In the genomic region with DNA sequence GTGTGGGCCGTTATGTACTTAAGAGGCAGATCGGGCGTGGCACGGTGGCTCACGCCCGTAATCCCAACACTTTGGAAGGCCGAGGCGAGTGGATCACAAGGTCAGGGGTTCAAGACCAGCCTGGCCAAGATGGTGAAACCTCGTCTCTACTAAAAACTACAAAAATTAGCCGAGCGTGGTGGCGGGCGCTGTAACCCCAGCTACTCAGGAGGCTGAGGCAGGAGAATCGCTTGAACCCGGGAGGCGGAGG, we compare ENCODE assay signal across 4 cellular contexts. TPM values are rescaled to one million over a fixed set of nuclear protein-coding genes. Genes with fewer than 3 reads are reported as not detected.
A peak's percentile ranks its signal among the peaks of the same experiment; 100 is the strongest.
DNase-seq lines count a peak whose midpoint lies in the region; ATAC-seq and TF ChIP-seq lines count a peak whose summit lies in the region.
"Not testable (repeated sequence)": the region's sequence is repeated elsewhere in the genome, so short reads cannot be mapped to it uniquely, and the experiment has no call there.

No MANE protein-coding gene starts in this region.

- not testable (repeated sequence) for DNase-seq in AG10803 (ENCODE audit: low read depth); natural killer cell
- DNase-seq in T-cell, result peak in 1 of 34 experiments; percentile 28

- not testable (repeated sequence) for H3K4me1 ChIP-seq in endocrine pancreas (ENCODE audit: control insufficient read depth, insufficient read depth, low read length)

- H3K4me3 Mint-ChIP-seq in T-cell (peak overlapping the region; percentile 77 to 91 (median 86)), natural killer cell (peak overlapping the region; percentile 90)

- not testable (repeated sequence) for H3K27me3 ChIP-seq in endocrine pancreas (ENCODE audit: control insufficient read depth, insufficient read depth, low read length)

- not testable (repeated sequence) for H3K27me3 Mint-ChIP-seq in T-cell
- peaks cover 0 to 16% of the 10 kb centered on the region in 2 donors for H3K27me3 Mint-ChIP-seq in natural killer cell (ENCODE audit: low read depth in 2 of 2)

- not testable (repeated sequence) for H3K36me3 ChIP-seq in endocrine pancreas (ENCODE audit: control insufficient read depth, insufficient read depth, low read length)

- CTCF ChIA-PET in T-cell (lab: Charles Lee), result interaction anchor here (0.6 to 2.2 kb wide), 15 partner anchors 14 to 614 kb away, joined by 3 to 33 read pairs (median 6); a partner anchor contains a TSS

- intact Hi-C loops in natural killer cell (cut with micrococcal nuclease), result loop anchor here (5.0 kb wide), 2 partner anchors 33 to 48 kb away; a partner anchor contains a TSS

- ATAC-seq in T-cell (replicated peaks in 1 of 4); natural killer cell: not testable (repeated sequence)

- H3K4me1 Mint-ChIP-seq in T-cell (peaks cover 21 to 37% (median 29%) of the 10 kb centered on the region in 3 donors), natural killer cell (peaks cover 15 to 33% of the 10 kb centered on the region in 2 donors)

- H3K4me3 ChIP-seq in AG10803 (ENCODE audit: low read length), result peak overlapping the region; percentile 70
- peak overlapping the region; percentile 48 for H3K4me3 ChIP-seq in endocrine pancreas (ENCODE audit: control insufficient read depth, insufficient read depth, low read length)

- not testable (repeated sequence) for H3K9me3 ChIP-seq in endocrine pancreas (ENCODE audit: control insufficient read depth, low read length)

- not testable (repeated sequence) for H3K9ac ChIP-seq in endocrine pancreas (ENCODE audit: control insufficient read depth, insufficient read depth, low read length)

- peak overlapping the region; percentile 93 to 96 for H3K27ac Mint-ChIP-seq in T-cell
- peak overlapping the region; percentile 82 to 97 for H3K27ac Mint-ChIP-seq in natural killer cell

- H3K36me3 Mint-ChIP-seq in T-cell, natural killer cell: not testable (repeated sequence)

- POLR2A ChIA-PET in T-cell (lab: Charles Lee), result interaction anchor here (0.5 to 1.6 kb wide), 7 partner anchors 14 to 584 kb away, joined by 3 to 9 read pairs (median 3); a partner anchor contains a TSS

- not testable (repeated sequence) for H3K9me3 Mint-ChIP-seq in T-cell, natural killer cell

- not testable (repeated sequence) for TF ChIP-seq CTCF in AG10803 (conservative IDR thresholded peaks at IDR 0.05; ENCODE audit: low read length); natural killer cell (IDR thresholded peaks at IDR 0.05)

RNA-seq across cellular contexts. Expression of a gene that starts 13.8 kb away (rescaled TPM):
- total RNA-seq in T-cell (10 to 100 TPM; 24.1 to 43.9 (median 34.0) TPM), natural killer cell (10 to 100 TPM; 16.2 to 19.4 (median 18.6) TPM)

RNA-seq across cellular contexts. Expression of a gene that starts 14.6 kb away (rescaled TPM):
- total RNA-seq in T-cell, result 10 to 100 TPM; 20.4 to 28.4 (median 25.1) TPM
- 10 to 100 TPM; 22.3 to 28.5 (median 27.9) TPM for total RNA-seq in natural killer cell

RNA-seq across cellular contexts. Expression of a gene that starts 20.3 kb away (rescaled TPM):
- total RNA-seq in T-cell (10 to 100 TPM in 2 of 5 donors, 1 to 10 TPM in 3; 5.1 to 12.2 (median 9.8) TPM), natural killer cell (1 to 10 TPM in 2 of 3 donors, under 1 TPM in 1; 0.94 to 4.9 (median 2.5) TPM)

RNA-seq across cellular contexts. Expression of a gene that starts 20.8 kb away (rescaled TPM):
- total RNA-seq in T-cell (100 to 1,000 TPM in 4 of 5 donors, 10 to 100 TPM in 1; 93.6 to 150 (median 138) TPM), natural killer cell (100 to 1,000 TPM in 2 of 3 donors, 10 to 100 TPM in 1; 95.3 to 113 (median 104) TPM)

RNA-seq across cellular contexts. Expression of a gene that starts 53.6 kb away (rescaled TPM):
- total RNA-seq in T-cell (10 to 100 TPM; 26.9 to 70.7 (median 64.5) TPM), natural killer cell (10 to 100 TPM; 26.8 to 45.7 (median 41.5) TPM)
